8 cellular contexts compared by ENCODE assay signal in genomic region chr6:79536615-79536968, GRCh38. TPM values are rescaled to one million over a fixed set of nuclear protein-coding genes. Genes with fewer than 3 reads are reported as not detected.
DNase-seq lines count a peak whose midpoint lies in the region; ATAC-seq and TF ChIP-seq lines count a peak whose summit lies in the region.

No MANE protein-coding gene starts in this region.

- H3K4me3 Mint-ChIP-seq in activated CD8-positive, alpha-beta T cell treated with anti-CD3 and anti-CD28 coated beads for 36 hours = no peak overlapping the region
- H3K4me3 Mint-ChIP-seq in activated CD8-positive, alpha-beta T cell treated with anti-CD3 and anti-CD28 coated beads, Interleukin-2, amount 10 ng/mL, durations not matched to agents 7 days and 5 days = no peak overlapping the region
- no peak overlapping the region for H3K4me3 Mint-ChIP-seq in progenitor cell of endocrine pancreas (ENCODE audit: low read depth)

- H3K27me3 ChIP-seq in kidney epithelial cell (ENCODE audit: control insufficient read depth, insufficient read depth, low read length) (no peaks in the 10 kb centered on the region), tibial artery (no peaks in the 10 kb centered on the region)

- TF ChIP-seq CTCF in activated CD8-positive, alpha-beta T cell treated with anti-CD3 and anti-CD28 coated beads for 36 hours (IDR thresholded peaks at IDR 0.05) = no peak
- TF ChIP-seq CTCF in astrocyte of the spinal cord (IDR thresholded peaks at IDR 0.05; ENCODE audit: low read depth, low read length) (no peak), kidney epithelial cell (IDR thresholded peaks at IDR 0.05; ENCODE audit: insufficient read depth, low read length, poor library complexity, severe bottlenecking) (no peak), tibial artery (IDR thresholded peaks at IDR 0.05) (no peak), progenitor cell of endocrine pancreas (IDR thresholded peaks at IDR 0.05; ENCODE audit: unreplicated experiment) (no peak)

- no peaks in the 10 kb centered on the region for H3K36me3 Mint-ChIP-seq in activated CD8-positive, alpha-beta T cell treated with anti-CD3 and anti-CD28 coated beads for 36 hours (ENCODE audit: low read depth)
- no peaks in the 10 kb centered on the region for H3K36me3 Mint-ChIP-seq in activated CD8-positive, alpha-beta T cell treated with anti-CD3 and anti-CD28 coated beads, Interleukin-2, amount 10 ng/mL, durations not matched to agents 7 days and 5 days (ENCODE audit: low read depth)
- H3K36me3 Mint-ChIP-seq in progenitor cell of endocrine pancreas (ENCODE audit: insufficient read depth) = peaks cover 10% of the 10 kb centered on the region

- ATAC-seq in activated CD8-positive, alpha-beta T cell treated with anti-CD3 and anti-CD28 coated beads for 36 hours = no peak
- no peak for ATAC-seq in activated CD8-positive, alpha-beta T cell treated with anti-CD3 and anti-CD28 coated beads, Interleukin-2, amount 10 ng/mL, durations not matched to agents 7 days and 5 days

- intact Hi-C loops in activated CD8-positive, alpha-beta T cell treated with anti-CD3 and anti-CD28 coated beads for 36 hours (cut with micrococcal nuclease) = no loop called here
- intact Hi-C loops in tibial artery (cut with DNase I; ENCODE audit: low total_unique reads) = no loop called here

- peak; percentile 7 for DNase-seq in activated CD8-positive, alpha-beta T cell treated with anti-CD3 and anti-CD28 coated beads for 36 hours
- no peak for DNase-seq in activated CD8-positive, alpha-beta T cell treated with anti-CD3 and anti-CD28 coated beads, Interleukin-2, amount 10 ng/mL, durations not matched to agents 7 days and 5 days
- DNase-seq in astrocyte of the spinal cord (ENCODE audit: low read depth, low spot score) (peak; percentile 63), kidney epithelial cell (ENCODE audit: low read depth) (no peak), tibial artery (peak; percentile 56 to 69), progenitor cell of endocrine pancreas (ENCODE audit: low spot score, unreplicated experiment) (no peak), DMS114 treated with DMSO at 0.1 percent for 48 hours (lab: John Stamatoyannopoulos, UW; ENCODE audit: unreplicated experiment) (no peak)
- DNase-seq in activated CD4-positive, alpha-beta T cell treated with anti-CD3 and anti-CD28 coated beads for 1 hour = no peak

- no peaks in the 10 kb centered on the region for H3K9me3 ChIP-seq in tibial artery

- H3K36me3 ChIP-seq in kidney epithelial cell (ENCODE audit: control insufficient read depth, insufficient read depth, low read length) (no peaks in the 10 kb centered on the region), tibial artery (no peaks in the 10 kb centered on the region)

- in situ Hi-C loops in astrocyte of the spinal cord (cut with HindIII; ENCODE audit: low sequenced_read_pairs) = no loop called here

- CTCF ChIA-PET in activated CD8-positive, alpha-beta T cell treated with anti-CD3 and anti-CD28 coated beads for 36 hours (lab: Charles Lee) = no interaction called here
- CTCF ChIA-PET in activated CD8-positive, alpha-beta T cell treated with anti-CD3 and anti-CD28 coated beads, Interleukin-2, amount 10 ng/mL, durations not matched to agents 7 days and 5 days (lab: Charles Lee) = no interaction called here

- no peaks in the 10 kb centered on the region for H3K4me1 Mint-ChIP-seq in activated CD8-positive, alpha-beta T cell treated with anti-CD3 and anti-CD28 coated beads for 36 hours (ENCODE audit: low read depth)
- H3K4me1 Mint-ChIP-seq in activated CD8-positive, alpha-beta T cell treated with anti-CD3 and anti-CD28 coated beads, Interleukin-2, amount 10 ng/mL, durations not matched to agents 7 days and 5 days (ENCODE audit: low read depth) = no peaks in the 10 kb centered on the region
- H3K4me1 Mint-ChIP-seq in progenitor cell of endocrine pancreas (ENCODE audit: low read depth) = peaks cover 27% of the 10 kb centered on the region

- peak overlapping the region; percentile 87 to 89 for H3K27ac ChIP-seq in tibial artery

- POLR2A ChIA-PET in activated CD8-positive, alpha-beta T cell treated with anti-CD3 and anti-CD28 coated beads for 36 hours (lab: Charles Lee) = interaction anchor here (0.6 kb wide), 1 partner anchor 129 kb away, joined by 5 read pairs; no protein-coding TSS in a partner anchor
- POLR2A ChIA-PET in activated CD8-positive, alpha-beta T cell treated with anti-CD3 and anti-CD28 coated beads, Interleukin-2, amount 10 ng/mL, durations not matched to agents 7 days and 5 days (lab: Charles Lee) = interaction anchor here (1.6 kb wide), 1 partner anchor 458 kb away, joined by 5 read pairs; the partner anchor contains the start of gene PHIP

- peaks cover 18% of the 10 kb centered on the region for H3K27me3 Mint-ChIP-seq in activated CD8-positive, alpha-beta T cell treated with anti-CD3 and anti-CD28 coated beads for 36 hours
- peaks cover 14% of the 10 kb centered on the region for H3K27me3 Mint-ChIP-seq in activated CD8-positive, alpha-beta T cell treated with anti-CD3 and anti-CD28 coated beads, Interleukin-2, amount 10 ng/mL, durations not matched to agents 7 days and 5 days (ENCODE audit: low read depth)
- no peaks in the 10 kb centered on the region for H3K27me3 Mint-ChIP-seq in progenitor cell of endocrine pancreas

- no peak overlapping the region for H3K27ac Mint-ChIP-seq in activated CD8-positive, alpha-beta T cell treated with anti-CD3 and anti-CD28 coated beads for 36 hours
- no peak overlapping the region for H3K27ac Mint-ChIP-seq in activated CD8-positive, alpha-beta T cell treated with anti-CD3 and anti-CD28 coated beads, Interleukin-2, amount 10 ng/mL, durations not matched to agents 7 days and 5 days
- no peak overlapping the region for H3K27ac Mint-ChIP-seq in progenitor cell of endocrine pancreas

- peaks cover 0 to 8% (median 3%) of the 10 kb centered on the region in 4 donors for H3K4me1 ChIP-seq in tibial artery

- no peaks in the 10 kb centered on the region for H3K9me3 Mint-ChIP-seq in activated CD8-positive, alpha-beta T cell treated with anti-CD3 and anti-CD28 coated beads for 36 hours
- H3K9me3 Mint-ChIP-seq in activated CD8-positive, alpha-beta T cell treated with anti-CD3 and anti-CD28 coated beads, Interleukin-2, amount 10 ng/mL, durations not matched to agents 7 days and 5 days (ENCODE audit: insufficient read depth) = no peaks in the 10 kb centered on the region
- no peaks in the 10 kb centered on the region for H3K9me3 Mint-ChIP-seq in progenitor cell of endocrine pancreas (ENCODE audit: low read depth)

- peak overlapping the region; percentile 86 for H3K4me3 ChIP-seq in astrocyte of the spinal cord (ENCODE audit: low read depth, low read length)
- H3K4me3 ChIP-seq in kidney epithelial cell (ENCODE audit: low read depth, low read length) = peak overlapping the region; percentile 74
- peak overlapping the region; percentile 74 to 83 for H3K4me3 ChIP-seq in tibial artery

RNA-seq across cellular contexts. Expression of gene LCA5, which starts 0.6 kb away (rescaled TPM):
- under 1 TPM in 1 of 2 experiments, not detected in 1; 0.07 TPM for total RNA-seq in activated CD8-positive, alpha-beta T cell treated with anti-CD3 and anti-CD28 coated beads for 36 hours
- not detected for total RNA-seq in activated CD8-positive, alpha-beta T cell treated with anti-CD3 and anti-CD28 coated beads, Interleukin-2, amount 10 ng/mL, durations not matched to agents 7 days and 5 days
- total RNA-seq in kidney epithelial cell (5.1 and 7.0 TPM in 2 replicates), progenitor cell of endocrine pancreas (8.9 and 9.9 TPM in 2 replicates)

Comparison
In these comparisons a context has a peak if more than half of its experiments do, and no peak if none do; other contexts are left out.
1. DNase-seq: peak in activated CD8-positive, alpha-beta T cell treated with anti-CD3 and anti-CD28 coated beads for 36 hours (single experiment), astrocyte of the spinal cord (single experiment) and tibial artery (2 of 2); none in activated CD8-positive, alpha-beta T cell treated with anti-CD3 and anti-CD28 coated beads, Interleukin-2, amount 10 ng/mL, durations not matched to agents 7 days and 5 days (single experiment), kidney epithelial cell (single experiment), progenitor cell of endocrine pancreas (single experiment), DMS114 treated with DMSO at 0.1 percent for 48 hours (single experiment) and activated CD4-positive, alpha-beta T cell treated with anti-CD3 and anti-CD28 coated beads for 1 hour (single experiment).
2. Peak in every context shown above with its lines, with median percentiles within 50 percentile points of each other: H3K4me3 ChIP-seq.